Comparison of ENCODE assay signal across 23 cellular contexts in the genomic region with DNA sequence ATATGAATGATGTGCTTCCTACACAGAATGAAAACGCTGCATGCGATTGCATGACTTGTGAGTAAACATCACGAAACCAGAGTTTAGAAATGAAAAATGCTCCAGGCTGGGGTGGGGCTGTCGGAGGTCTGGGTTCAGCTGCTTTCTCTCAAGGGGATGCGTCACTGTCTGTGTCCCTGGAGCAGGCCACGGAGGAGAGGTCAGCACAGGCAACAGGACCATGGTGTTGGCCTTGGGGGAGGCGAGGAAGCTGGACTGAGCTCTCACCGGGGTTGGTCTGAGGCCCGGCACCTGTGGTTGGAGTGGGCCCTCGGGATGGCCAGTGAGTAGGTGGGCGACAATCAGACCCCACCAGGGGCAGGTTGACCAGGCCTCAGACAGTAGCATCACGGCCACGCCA.
DNase-seq lines count a peak whose midpoint lies in the region; ATAC-seq, FAIRE-seq and TF ChIP-seq lines count a peak whose summit lies in the region.
"Had no signal": no experiment of that assay in that cellular context is flagged by ENCODE, and none has a peak within 500 bp of the region (broad histone marks: within the 10 kb centered on the region; RNA-seq: fewer than 3 reads in every experiment).

No MANE protein-coding gene starts in this region.

- no peak for ATAC-seq in natural killer cell treated with Interleukin-12 subunit alpha and Interleukin-12 subunit beta and Interleukin-15 and Interleukin-18, amount 100 ng/mL, for 72 hours
- ATAC-seq: GM23338 had no signal

- no peaks in the 10 kb centered on the region for H3K79me1 ChIP-seq in H1 (ENCODE audit: low read depth, low read length)

- peaks cover 43 to 48% of the 10 kb centered on the region in 2 donors for H3K4me1 Mint-ChIP-seq in natural killer cell treated with Interleukin-12 subunit alpha and Interleukin-12 subunit beta and Interleukin-15 and Interleukin-18, amount 100 ng/mL, for 72 hours (ENCODE audit: low read depth in 2 of 2)

- no peak overlapping the region for H3K14ac ChIP-seq in H1 (ENCODE audit: insufficient read length)

- DNase-seq in SJSA1 (ENCODE audit: low read depth in 1 of 2, low spot score in 2 of 2) (peak in 1 of 2 experiments; percentile 18), H1 (ENCODE audit: low read depth in 1 of 2, low spot score in 2 of 2) (no peak), RCC 7860 (ENCODE audit: low spot score) (no peak), NCI-H128 (lab: John Stamatoyannopoulos, UW; ENCODE audit: unreplicated experiment) (no peak), anterior cingulate cortex (lab: John Stamatoyannopoulos, UW) (no peak), tibial nerve (ENCODE audit: low spot score in 2 of 2) (no peak)
- DNase-seq in natural killer cell treated with Interleukin-12 subunit alpha and Interleukin-12 subunit beta and Interleukin-15 and Interleukin-18, amount 100 ng/mL, for 72 hours (ENCODE audit: low spot score): no peak
- DNase-seq: ACHN; BE2C; C1 segment of cervical spinal cord; CD4-positive, CD25-positive, alpha-beta regulatory T cell; CD8-positive, alpha-beta memory T cell; COR-L47; DMS 273 treated with DMSO at 0.1 percent for 48 hours; DMS53; H9; IMR-90 had no signal

- H3K4me3 ChIP-seq in SJSA1: no peak overlapping the region
- no peak overlapping the region for H3K4me3 ChIP-seq in H1 (ENCODE audit: extremely low read depth in 1 of 4, insufficient read depth in 2 of 4, low read depth in 3 of 4, low read length in 4 of 4)
- no peak overlapping the region for H3K4me3 ChIP-seq in tibial nerve
- H3K4me3 ChIP-seq: GM23338 had no signal

- no peak overlapping the region for H2BK120ac ChIP-seq in H1 (replicated peaks; ENCODE audit: low read depth, low read length)

- peaks cover 3% of the 10 kb centered on the region for H3K9me3 Mint-ChIP-seq in natural killer cell treated with Interleukin-12 subunit alpha and Interleukin-12 subunit beta and Interleukin-15 and Interleukin-18, amount 100 ng/mL, for 72 hours
- H3K9me3 Mint-ChIP-seq: CD8-positive, alpha-beta memory T cell had no signal

- no peak for FAIRE-seq in H1 (lab: Jason Lieb, UNC)
- no peak for FAIRE-seq in RCC 7860 (lab: Jason Lieb, UNC)
- FAIRE-seq: A204.1, G401.6, GM12891, GM19239 had no signal

- H3K23ac ChIP-seq in H1 (ENCODE audit: insufficient read length): no peak overlapping the region

- no peak for TF ChIP-seq RAD21 in H1 (IDR thresholded peaks at IDR 0.05 in 1 of 2, conservative IDR thresholded peaks at IDR 0.05 in 1 of 2; ENCODE audit: low read depth in 2 of 2, low read length in 2 of 2)

- peaks cover 12% of the 10 kb centered on the region for H3K36me3 Mint-ChIP-seq in natural killer cell treated with Interleukin-12 subunit alpha and Interleukin-12 subunit beta and Interleukin-15 and Interleukin-18, amount 100 ng/mL, for 72 hours
- H3K36me3 Mint-ChIP-seq: CD4-positive, CD25-positive, alpha-beta regulatory T cell; CD8-positive, alpha-beta memory T cell had no signal

- H3K9ac ChIP-seq in H1 (replicated peaks in 1 of 4; ENCODE audit: extremely low read depth in 1 of 4, low read depth in 3 of 4, low read length in 3 of 4): no peak overlapping the region

- TF ChIP-seq POLR2A in H1 (IDR thresholded peaks at IDR 0.05; ENCODE audit: control extremely low read depth in 1 of 2, low read depth in 2 of 2, low read length in 2 of 2): no peak
- no peak for TF ChIP-seq POLR2A in tibial nerve (IDR thresholded peaks at IDR 0.05)

- H4K20me1 ChIP-seq in H1 (replicated peaks in 1 of 2; ENCODE audit: control insufficient read depth in 1 of 2, insufficient read depth in 2 of 2, low read length in 2 of 2): no peaks in the 10 kb centered on the region

- H3K27ac ChIP-seq in KOPT-K1 (ENCODE audit: low read depth, low read length, poor library complexity, severe bottlenecking) (peak overlapping the region; percentile 99), SJSA1 (peak overlapping the region; percentile 10; the same call in 1 of the 2 replicates), H1 (ENCODE audit: low read depth, low read length) (no peak overlapping the region), tibial nerve (no peak overlapping the region)

- H3K27me3 Mint-ChIP-seq in natural killer cell treated with Interleukin-12 subunit alpha and Interleukin-12 subunit beta and Interleukin-15 and Interleukin-18, amount 100 ng/mL, for 72 hours: peaks cover 8 to 12% of the 10 kb centered on the region in 2 donors
- H3K27me3 Mint-ChIP-seq: CD4-positive, CD25-positive, alpha-beta regulatory T cell had no signal

- H4K5ac ChIP-seq in H1 (ENCODE audit: insufficient read length, low read depth, low read length): no peak overlapping the region

- no peak overlapping the region for H3K4ac ChIP-seq in H1 (replicated peaks; ENCODE audit: insufficient read length, low read depth, low read length)

- no peak overlapping the region; the same call in 1 of the 2 replicates for H4K8ac ChIP-seq in H1 (ENCODE audit: extremely low read depth, insufficient read depth, low read length)

- no peak overlapping the region for H4K91ac ChIP-seq in H1 (replicated peaks; ENCODE audit: insufficient read length, low read length)

- H2BK12ac ChIP-seq in H1 (ENCODE audit: low read depth, low read length): no peak overlapping the region

- H3K18ac ChIP-seq in H1 (ENCODE audit: extremely low read depth, low read length): no peak overlapping the region

- H3K79me2 ChIP-seq in H1 (ENCODE audit: control insufficient read depth in 1 of 2, insufficient read depth in 2 of 2, low read length in 2 of 2): no peaks in the 10 kb centered on the region; a peak in 1 of 4 replicates

- WGBS in H1 (ENCODE audit: extremely low coverage in 1 of 2, insufficient coverage in 1 of 2, insufficient read length in 1 of 2, insufficient replicate concordance in 2 of 2, low coverage in 1 of 2, low lambda C conversion rate in 2 of 2, missing lambda C conversion rate in 1 of 2), 2 experiments: 79% methylated on average over 13 of the region's 13 CpGs; no CpG with 5 or more reads in 1 of the 2 experiments
- WGBS in tibial nerve, 2 donors: 82% methylated on average over 13 of the region's 13 CpGs

- H2AK5ac ChIP-seq in H1 (ENCODE audit: low read depth, low read length): no peak overlapping the region

- H3K4me3 Mint-ChIP-seq in natural killer cell treated with Interleukin-12 subunit alpha and Interleukin-12 subunit beta and Interleukin-15 and Interleukin-18, amount 100 ng/mL, for 72 hours: peak overlapping the region; percentile 64
- H3K4me3 Mint-ChIP-seq: GM23338, H9 had no signal

- no peaks in the 10 kb centered on the region for H3K27me3 ChIP-seq in SJSA1 (replicated peaks)
- H3K27me3 ChIP-seq in H1 (replicated peaks in 1 of 4; ENCODE audit: control insufficient read depth in 3 of 4, extremely low read depth in 1 of 4, insufficient read depth in 3 of 4, low read length in 3 of 4): no peaks in the 10 kb centered on the region
- no peaks in the 10 kb centered on the region for H3K27me3 ChIP-seq in tibial nerve
- H3K27me3 ChIP-seq: BE2C had no signal

- H3K4me1 ChIP-seq in SJSA1 (replicated peaks) (peaks cover 66% of the 10 kb centered on the region), H1 (replicated peaks in 1 of 4; ENCODE audit: control insufficient read depth in 3 of 4, insufficient read depth in 4 of 4, low read length in 3 of 4) (0 out of 7 replicates have a peak, but pooled peaks cover 0 to 3% (median 0%) of the 10 kb centered on the region in 4 experiments), tibial nerve (no peaks in the 10 kb centered on the region)
- H3K4me1 ChIP-seq: BE2C had no signal

- POLR2A ChIA-PET in H1 (lab: Charles Lee; ENCODE audit: partially characterized antibody): no interaction called here

- H2BK15ac ChIP-seq in H1 (ENCODE audit: low read length): peak overlapping the region; percentile 10; the same call in 1 of the 2 replicates

- peaks cover 28% of the 10 kb centered on the region for H3K36me3 ChIP-seq in KOPT-K1 (ENCODE audit: insufficient read depth, low read length)
- no peaks in the 10 kb centered on the region for H3K36me3 ChIP-seq in SJSA1
- H3K36me3 ChIP-seq in H1 (ENCODE audit: control insufficient read depth in 2 of 4, insufficient read depth in 4 of 4, low read length in 3 of 4): no peaks in the 10 kb centered on the region
- H3K36me3 ChIP-seq in tibial nerve: no peaks in the 10 kb centered on the region
- H3K36me3 ChIP-seq: BE2C had no signal

- CTCF ChIA-PET in H1 (lab: Charles Lee; ENCODE audit: partially characterized antibody): interaction anchor here (1.2 to 2.8 kb wide), 3 partner anchors 10 to 90 kb away, joined by 3 to 9 read pairs (median 5); no protein-coding TSS in a partner anchor

- H3K9me3 ChIP-seq in KOPT-K1 (ENCODE audit: insufficient read depth, low read length, poor library complexity, severe bottlenecking): peaks cover 11% of the 10 kb centered on the region
- no peaks in the 10 kb centered on the region for H3K9me3 ChIP-seq in SJSA1 (replicated peaks)
- H3K9me3 ChIP-seq in H1 (ENCODE audit: insufficient read depth in 2 of 2, low read depth in 1 of 2, low read length in 1 of 2): no peaks in the 10 kb centered on the region
- H3K9me3 ChIP-seq in tibial nerve: no peaks in the 10 kb centered on the region
- H3K9me3 ChIP-seq: BE2C had no signal

- H3K4me2 ChIP-seq in H1 (ENCODE audit: insufficient read depth in 1 of 2, low read depth in 2 of 2, low read length in 2 of 2): no peak overlapping the region
- H3K4me2 ChIP-seq: GM23338 had no signal

- no peaks in the 10 kb centered on the region; the same call in 1 of the 2 replicates for H3K23me2 ChIP-seq in H1 (ENCODE audit: low read depth, low read length)

- no peak overlapping the region for H2AFZ ChIP-seq in H1 (ENCODE audit: low read length)
- H2AFZ ChIP-seq: GM23338 had no signal

- H3K56ac ChIP-seq in H1 (replicated peaks; ENCODE audit: insufficient read length, low read depth, low read length): no peak overlapping the region

- H2BK20ac ChIP-seq in H1 (ENCODE audit: low read length): no peak overlapping the region

- TF ChIP-seq CTCF in H1 (IDR thresholded peaks at IDR 0.05; ENCODE audit: control extremely low read depth in 1 of 3, insufficient read depth in 1 of 3, low read depth in 1 of 3, low read length in 3 of 3): no peak
- no peak for TF ChIP-seq CTCF in tibial nerve (IDR thresholded peaks at IDR 0.05)

- peak overlapping the region in 1 of 2 donors; percentile 67 for H3K27ac Mint-ChIP-seq in natural killer cell treated with Interleukin-12 subunit alpha and Interleukin-12 subunit beta and Interleukin-15 and Interleukin-18, amount 100 ng/mL, for 72 hours
- H3K27ac Mint-ChIP-seq: GM23338 had no signal

- TF ChIP-seq EP300 in H1 (IDR thresholded peaks at IDR 0.05; ENCODE audit: borderline replicate concordance in 1 of 2, low read depth in 2 of 2, low read length in 2 of 2) (no peak), tibial nerve (IDR thresholded peaks at IDR 0.05) (no peak)

- no peak overlapping the region for H2BK5ac ChIP-seq in H1 (ENCODE audit: low read depth, low read length)

TF ChIP-seq in H1, 55 proteins besides CTCF, POLR2A, EP300 and RAD21:
- TF ChIP-seq CBX5 (IDR thresholded peaks at IDR 0.05; ENCODE audit: low read depth, low read length) (no peak), FOSL1 (IDR thresholded peaks at IDR 0.05; ENCODE audit: insufficient read depth, low read depth, low read length) (no peak)

Comparison
In these comparisons a context has a peak if more than half of its experiments do, and no peak if none do; other contexts are left out.
1. H3K27ac ChIP-seq: peak in KOPT-K1 (single experiment) and SJSA1 (single experiment); none in H1 (single experiment) and tibial nerve (0 of 4).